In genomic region chr12:6790496-6791150, GRCh38 we compare ENCODE assay signal across 13 cellular contexts. TPM values are rescaled to one million over a fixed set of nuclear protein-coding genes. Genes with fewer than 3 reads are reported as not detected.
DNase-seq lines count a peak whose midpoint lies in the region; ATAC-seq and TF ChIP-seq lines count a peak whose summit lies in the region.
"Had no signal": no experiment of that assay in that cellular context is flagged by ENCODE, and none has a peak within 500 bp of the region (broad histone marks: within the 10 kb centered on the region; RNA-seq: fewer than 3 reads in every experiment).

No MANE protein-coding gene starts in this region.

- H3K79me1 ChIP-seq in IMR-90 (ENCODE audit: low read depth in 1 of 2, low read length in 2 of 2) = peaks cover 0 to 14% of the 10 kb centered on the region in 2 experiments; a peak in 2 of 4 replicates

- peak overlapping the region; percentile 95 for H3K4me3 Mint-ChIP-seq in activated naive CD4-positive, alpha-beta T cell treated with anti-CD3 and anti-CD28 coated beads, Interleukin-2, amount 50 U/mL, for 24 hours
- H3K4me3 Mint-ChIP-seq: activated naive CD8-positive, alpha-beta T cell treated with anti-CD3 and anti-CD28 coated beads, Interleukin-2, amount 10 ng/mL, durations not matched to agents 7 days and 5 days; memory B cell had no signal

- H3K56ac ChIP-seq in IMR-90 (ENCODE audit: extremely low read depth, insufficient read depth, low read length) = no peak overlapping the region

- peak overlapping the region in 1 of 2 experiments; percentile 79; a peak in 2 of 4 replicates for H4K8ac ChIP-seq in IMR-90 (ENCODE audit: low read depth in 2 of 2, low read length in 2 of 2)

- H3K36me3 ChIP-seq in IMR-90 (ENCODE audit: control insufficient read depth, insufficient read depth, low read length) (0 out of 2 replicates have a peak, but pooled peaks cover 2% of the 10 kb centered on the region), rectal smooth muscle tissue (ENCODE audit: control insufficient read depth, insufficient read depth, low read length) (no peaks in the 10 kb centered on the region), gastroesophageal sphincter (no peaks in the 10 kb centered on the region)
- H3K36me3 ChIP-seq: prostate gland had no signal

- TF ChIP-seq CTCF in IMR-90 (conservative IDR thresholded peaks at IDR 0.05; ENCODE audit: low read depth, low read length) (no peak), gastroesophageal sphincter (IDR thresholded peaks at IDR 0.05) (no peak)

- H3K27ac ChIP-seq in IMR-90 (ENCODE audit: insufficient read depth, low read length) (peak overlapping the region; percentile 51; the same call in 1 of the 2 replicates), rectal smooth muscle tissue (ENCODE audit: low read depth, low read length) (no peak overlapping the region), gastroesophageal sphincter (no peak overlapping the region)
- H3K27ac ChIP-seq: prostate gland had no signal

- peaks cover 69% of the 10 kb centered on the region for H3K4me1 Mint-ChIP-seq in activated naive CD4-positive, alpha-beta T cell treated with anti-CD3 and anti-CD28 coated beads, Interleukin-2, amount 50 U/mL, for 24 hours

- H2AK5ac ChIP-seq in IMR-90 (ENCODE audit: low read depth, low read length) = 0 out of 2 replicates have a peak overlapping the region, but pooled peaks have one; percentile 20

- no peak overlapping the region for H2BK20ac ChIP-seq in IMR-90 (ENCODE audit: low read depth, low read length)

- WGBS in IMR-90 (ENCODE audit: extremely low coverage in 2 of 2, insufficient read length in 1 of 2), 2 experiments = 100% methylated on average over 1 of the region's 12 CpGs; no CpG with 5 or more reads in 1 of the 2 experiments
- WGBS in gastroesophageal sphincter (ENCODE audit: low coverage in 1 of 2), 2 donors = 82 to 90% methylated on average over 2 to 11 of the region's 12 CpGs

- H2BK15ac ChIP-seq in IMR-90 (ENCODE audit: low read depth, low read length) = no peak overlapping the region

- no peak overlapping the region; the same call in 1 of the 2 replicates for H3K18ac ChIP-seq in IMR-90 (ENCODE audit: low read depth, low read length)

- no peak for TF ChIP-seq EP300 in gastroesophageal sphincter (IDR thresholded peaks at IDR 0.05)

- H3K9me3 ChIP-seq in IMR-90 (ENCODE audit: control insufficient read depth, insufficient read depth, low read length) = no peaks in the 10 kb centered on the region
- H3K9me3 ChIP-seq in gastroesophageal sphincter = no peaks in the 10 kb centered on the region
- H3K9me3 ChIP-seq: prostate gland had no signal

- H4K5ac ChIP-seq in IMR-90 (ENCODE audit: low read depth, low read length) = peak overlapping the region; percentile 79

- peak overlapping the region; percentile 51; the same call in 1 of the 2 replicates for H3K9ac ChIP-seq in IMR-90 (ENCODE audit: low read depth, low read length)
- peak overlapping the region; percentile 0 for H3K9ac ChIP-seq in rectal smooth muscle tissue (ENCODE audit: low read length)

- peak overlapping the region; percentile 98 for H3K27ac Mint-ChIP-seq in activated naive CD4-positive, alpha-beta T cell treated with anti-CD3 and anti-CD28 coated beads, Interleukin-2, amount 50 U/mL, for 24 hours
- H3K27ac Mint-ChIP-seq: memory B cell had no signal

- H3K27me3 ChIP-seq in IMR-90 (ENCODE audit: control insufficient read depth, insufficient read depth, low read length) (no peaks in the 10 kb centered on the region), rectal smooth muscle tissue (ENCODE audit: control insufficient read depth, insufficient read depth, low read length) (no peaks in the 10 kb centered on the region), gastroesophageal sphincter (no peaks in the 10 kb centered on the region)

- CTCF ChIA-PET in IMR-90 (lab: Yijun Ruan, JAX) = interaction anchor here (1.8 kb wide), 1 partner anchor 38 kb away, joined by 12 read pairs; the partner anchor contains the start of gene MLF2

- peak overlapping the region; percentile 62 for H4K91ac ChIP-seq in IMR-90 (ENCODE audit: insufficient read depth, low read depth, low read length)

- in situ Hi-C loops in IMR-90 (cut with MboI; ENCODE audit: low sequenced_read_pairs) = no loop called here

- POLR2A ChIA-PET in IMR-90 (lab: Charles Lee; ENCODE audit: unreplicated experiment) = no interaction called here

- peak overlapping the region; percentile 68; the same call in 1 of the 2 replicates for H3K23ac ChIP-seq in IMR-90 (ENCODE audit: low read depth, low read length)

- no peaks in the 10 kb centered on the region for H4K20me1 ChIP-seq in IMR-90 (ENCODE audit: insufficient read depth, low read length)

- H2BK5ac ChIP-seq in IMR-90 (ENCODE audit: low read depth, low read length, poor library complexity, severe bottlenecking) = no peak overlapping the region

- ATAC-seq in IMR-90 (ENCODE audit: low read depth) = no peak
- no peak for ATAC-seq in gastroesophageal sphincter
- no peak for ATAC-seq in GM18861 (IDR thresholded peaks at IDR 0.05; ENCODE audit: unreplicated experiment)
- no peak for ATAC-seq in GM18868 (IDR thresholded peaks at IDR 0.05; ENCODE audit: unreplicated experiment)
- no peak for ATAC-seq in HG03521 (IDR thresholded peaks at IDR 0.05; ENCODE audit: unreplicated experiment)

- dilution Hi-C loops in IMR-90 (cut with HindIII; ENCODE audit: low sequenced_read_pairs, unreplicated experiment) = no loop called here

- peak overlapping the region; percentile 50; the same call in 1 of the 2 replicates for H3K14ac ChIP-seq in IMR-90 (replicated peaks; ENCODE audit: low read depth, low read length)

- H3K4ac ChIP-seq in IMR-90 (ENCODE audit: low read depth, low read length) = peak overlapping the region; percentile 19

- H3K9me1 ChIP-seq in IMR-90 (ENCODE audit: insufficient read depth, low read length) = peaks cover 8% of the 10 kb centered on the region; the same call in 1 of the 2 replicates

- no peaks in the 10 kb centered on the region for H3K9me3 Mint-ChIP-seq in activated naive CD4-positive, alpha-beta T cell treated with anti-CD3 and anti-CD28 coated beads, Interleukin-2, amount 50 U/mL, for 24 hours
- H3K9me3 Mint-ChIP-seq: activated naive CD8-positive, alpha-beta T cell treated with anti-CD3 and anti-CD28 coated beads, Interleukin-2, amount 10 ng/mL, durations not matched to agents 7 days and 5 days; memory B cell had no signal

- H2AK9ac ChIP-seq in IMR-90 (replicated peaks; ENCODE audit: low read depth, low read length, poor library complexity) = peak overlapping the region; percentile 22

- BruUV-seq in IMR-90 (replicated peaks; lab: Mats Ljungman, UMichigan) = no TSS peak

- peaks cover 6% of the 10 kb centered on the region for H3K36me3 Mint-ChIP-seq in activated naive CD4-positive, alpha-beta T cell treated with anti-CD3 and anti-CD28 coated beads, Interleukin-2, amount 50 U/mL, for 24 hours
- H3K36me3 Mint-ChIP-seq: activated naive CD8-positive, alpha-beta T cell treated with anti-CD3 and anti-CD28 coated beads, Interleukin-2, amount 10 ng/mL, durations not matched to agents 7 days and 5 days; memory B cell had no signal

- no peak overlapping the region for H2BK120ac ChIP-seq in IMR-90 (ENCODE audit: low read depth, low read length)

- TF ChIP-seq RAD21 in IMR-90 (IDR thresholded peaks at IDR 0.05; ENCODE audit: low read length) = no peak

- 0 out of 2 replicates have a peak overlapping the region, but pooled peaks have one; percentile 18 for H3K4me3 ChIP-seq in IMR-90 (ENCODE audit: insufficient read depth, low read depth, low read length)
- H3K4me3 ChIP-seq in rectal smooth muscle tissue (ENCODE audit: low read length) = peak overlapping the region; percentile 14
- peak overlapping the region in 1 of 2 donors; percentile 9 for H3K4me3 ChIP-seq in gastroesophageal sphincter
- H3K4me3 ChIP-seq: prostate gland had no signal

- intact Hi-C loops in IMR-90 (cut with micrococcal nuclease) = no loop called here

- H3K4me1 ChIP-seq in IMR-90 (ENCODE audit: control insufficient read depth, insufficient read depth, low read length) (peaks cover 21% of the 10 kb centered on the region), rectal smooth muscle tissue (ENCODE audit: control insufficient read depth, insufficient read depth, low read length) (no peaks in the 10 kb centered on the region), gastroesophageal sphincter (peaks cover 0 to 12% (median 3%) of the 10 kb centered on the region in 3 donors)
- H3K4me1 ChIP-seq: prostate gland had no signal

- TF ChIP-seq POLR2A in IMR-90 (IDR thresholded peaks at IDR 0.05; ENCODE audit: low read depth, low read length) (no peak), gastroesophageal sphincter (IDR thresholded peaks at IDR 0.05) (no peak)

- H3K4me2 ChIP-seq in IMR-90 (ENCODE audit: low read depth, low read length) = peak overlapping the region; percentile 58

- peak overlapping the region; percentile 78 for H2AFZ ChIP-seq in IMR-90 (replicated peaks; ENCODE audit: low read length, poor library complexity)

- H3K27me3 Mint-ChIP-seq in activated naive CD4-positive, alpha-beta T cell treated with anti-CD3 and anti-CD28 coated beads, Interleukin-2, amount 50 U/mL, for 24 hours = no peaks in the 10 kb centered on the region

- DNase-seq in IMR-90 = no peak
- DNase-seq in T-helper 22 cell (ENCODE audit: low read depth) = peak; percentile 29
- DNase-seq: activated naive CD8-positive, alpha-beta T cell treated with anti-CD3 and anti-CD28 coated beads, Interleukin-2, amount 10 ng/mL, durations not matched to agents 7 days and 5 days; dermis blood vessel endothelial cell; NCI-H1417 treated with DMSO at 0.1 percent for 48 hours had no signal

RNA-seq across cellular contexts. Expression of gene CD4, which starts 1.3 kb away (rescaled TPM):
- total RNA-seq in IMR-90 (2012; rRNA removed) (4.2 and 5.7 TPM in 2 replicates), gastroesophageal sphincter (10 to 100 TPM in 2 of 4 donors, 1 to 10 TPM in 2; 2.6 to 15.2 (median 9.1) TPM)
- 15.0 and 15.7 TPM in 2 replicates for polyA plus RNA-seq in IMR-90 (2012; rRNA removed)
- polyA plus RNA-seq in IMR-90 (2012; cell fraction: cytosol; rRNA removed) = 11.0 and 13.1 TPM in 2 replicates
- polyA plus RNA-seq in IMR-90 (2012; cell fraction: nucleus; rRNA removed; ENCODE audit: low replicate concordance) = 10.0 and 11.9 TPM in 2 replicates
- total RNA-seq: dermis blood vessel endothelial cell had no signal

RNA-seq across cellular contexts. Expression of gene LAG3, which starts 18.3 kb away (rescaled TPM):
- total RNA-seq in IMR-90 (2012; rRNA removed) = not detected in 2 replicates
- 0.41 and 0.66 TPM in 2 replicates for polyA plus RNA-seq in IMR-90 (2012; rRNA removed)
- 0.05 and 0.09 TPM in 2 replicates for polyA plus RNA-seq in IMR-90 (2012; cell fraction: cytosol; rRNA removed)
- polyA plus RNA-seq in IMR-90 (2012; cell fraction: nucleus; rRNA removed; ENCODE audit: low replicate concordance) = 4.4 and 9.6 TPM in 2 replicates
- 1 to 10 TPM in 3 of 4 donors, under 1 TPM in 1; 0.30 to 3.0 (median 1.9) TPM for total RNA-seq in gastroesophageal sphincter

RNA-seq across cellular contexts. Expression of gene PTMS, which starts 24.5 kb away (rescaled TPM):
- total RNA-seq in IMR-90 (2012; rRNA removed) (11.4 and 17.2 TPM in 2 replicates), gastroesophageal sphincter (100 to 1,000 TPM; 259 to 516 (median 325) TPM)
- polyA plus RNA-seq in IMR-90 (2012; rRNA removed) = 275 and 288 TPM in 2 replicates
- polyA plus RNA-seq in IMR-90 (2012; cell fraction: cytosol; rRNA removed) = 442 and 548 TPM in 2 replicates
- 174 and 202 TPM in 2 replicates for polyA plus RNA-seq in IMR-90 (2012; cell fraction: nucleus; rRNA removed; ENCODE audit: low replicate concordance)

RNA-seq across cellular contexts. Expression of gene GPR162, which starts 31.0 kb away (rescaled TPM):
- total RNA-seq in IMR-90 (2012; rRNA removed) (1.7 and 2.9 TPM in 2 replicates), gastroesophageal sphincter (1 to 10 TPM; 3.7 to 9.7 (median 3.9) TPM)
- polyA plus RNA-seq in IMR-90 (2012; rRNA removed) = 6.0 and 7.8 TPM in 2 replicates
- 3.7 and 7.0 TPM in 2 replicates for polyA plus RNA-seq in IMR-90 (2012; cell fraction: cytosol; rRNA removed)
- 19.9 and 32.8 TPM in 2 replicates for polyA plus RNA-seq in IMR-90 (2012; cell fraction: nucleus; rRNA removed; ENCODE audit: low replicate concordance)

RNA-seq across cellular contexts. Expression of gene P3H3, which starts 37.6 kb away (rescaled TPM):
- total RNA-seq in IMR-90 (2012; rRNA removed) = 25.8 and 27.8 TPM in 2 replicates
- 83.9 and 90.5 TPM in 2 replicates for polyA plus RNA-seq in IMR-90 (2012; rRNA removed)
- polyA plus RNA-seq in IMR-90 (2012; cell fraction: cytosol; rRNA removed) = 129 and 303 TPM in 2 replicates
- 113 and 257 TPM in 2 replicates for polyA plus RNA-seq in IMR-90 (2012; cell fraction: nucleus; rRNA removed; ENCODE audit: low replicate concordance)
- total RNA-seq in gastroesophageal sphincter = 10 to 100 TPM; 17.3 to 28.3 (median 23.0) TPM

Comparison
In these comparisons a context has a peak if more than half of its experiments do, and no peak if none do; other contexts are left out.
1. RNA of gene PTMS, which starts 24.5 kb away (total RNA-seq): 259 to 516 TPM in gastroesophageal sphincter; 11.4 to 17.2 TPM in IMR-90; every median in the first group is over 10 times any median in the second.